In the genomic region with DNA sequence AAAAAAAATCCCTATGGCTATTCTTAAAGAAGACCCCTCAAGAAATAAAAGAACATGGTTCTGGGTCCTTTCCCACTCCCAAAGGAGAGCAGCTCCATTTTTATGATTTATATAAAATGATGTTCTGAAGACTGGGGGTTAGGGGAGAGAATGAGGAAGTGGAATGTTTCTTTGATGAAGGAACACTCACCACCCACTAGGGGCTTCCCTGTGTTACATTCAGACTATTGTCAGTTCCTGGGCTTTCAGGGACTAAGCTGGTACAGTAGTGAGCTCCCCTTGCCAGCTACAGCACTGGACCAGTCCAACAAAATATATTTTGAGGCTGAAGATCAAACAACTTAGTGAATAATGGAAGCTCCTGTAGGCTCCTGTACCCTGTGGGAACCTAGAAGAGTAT, we compare ENCODE assay signal across 13 cellular contexts.
DNase-seq lines count a peak whose midpoint lies in the region; ATAC-seq, FAIRE-seq and TF ChIP-seq lines count a peak whose summit lies in the region.
"Had no signal": no experiment of that assay in that cellular context is flagged by ENCODE, and none has a peak within 500 bp of the region (broad histone marks: within the 10 kb centered on the region; RNA-seq: fewer than 3 reads in every experiment).

No MANE protein-coding gene starts in this region.

- intact Hi-C loops in K562 (cut with micrococcal nuclease) = no loop called here

- no peak overlapping the region for H3K9ac ChIP-seq in K562 (ENCODE audit: insufficient read depth in 1 of 2, low read depth in 2 of 2, low read length in 2 of 2)
- H3K9ac ChIP-seq: BLaER1 had no signal

- BruUV-seq in K562 (replicated peaks; lab: Mats Ljungman, UMichigan) = no TSS peak

- in situ Hi-C loops in K562 (cut with MboI) = no loop called here

- H3K4me1 ChIP-seq in K562 (replicated peaks in 1 of 2; ENCODE audit: control insufficient read depth in 2 of 2, insufficient read depth in 2 of 2, low read length in 2 of 2) = no peaks in the 10 kb centered on the region
- H3K4me1 ChIP-seq: SJCRH30 had no signal

- H3K79me2 ChIP-seq in K562 (ENCODE audit: control insufficient read depth, insufficient read depth, low read length) = no peaks in the 10 kb centered on the region

- ATAC-seq in HG03521 (IDR thresholded peaks at IDR 0.05; ENCODE audit: unreplicated experiment) = peak; percentile 65
- 0 out of 3 replicates have a peak, but pooled peaks have one; percentile 42 for ATAC-seq in K562
- ATAC-seq in GM21737 (IDR thresholded peaks at IDR 0.05; ENCODE audit: unreplicated experiment) = no peak
- no peak for ATAC-seq in esophagus mucosa

- H2AFZ ChIP-seq in K562 (ENCODE audit: low read depth, low read length) = no peak overlapping the region

- no peaks in the 10 kb centered on the region for H3K9me1 ChIP-seq in K562 (ENCODE audit: control insufficient read depth, insufficient read depth, low read length)

- no peak for TF ChIP-seq POLR2A in K562 (conservative IDR thresholded peaks at IDR 0.05)

- H3K36me3 ChIP-seq in K562 (ENCODE audit: control insufficient read depth, insufficient read depth, low read length) = no peaks in the 10 kb centered on the region

- TF ChIP-seq CTCF in GM20000 (IDR thresholded peaks at IDR 0.05; ENCODE audit: extremely low read depth, missing control alignments) = peak; percentile 10
- no peak for TF ChIP-seq CTCF in K562 (IDR thresholded peaks at IDR 0.05 in 2 of 3, conservative IDR thresholded peaks at IDR 0.05 in 1 of 3; ENCODE audit: insufficient read depth in 2 of 3, low read depth in 1 of 3, low read length in 3 of 3)

- no peak overlapping the region for H3K4me3 ChIP-seq in K562
- H3K4me3 ChIP-seq: BLaER1, SJCRH30 had no signal

- no peak for TF ChIP-seq RAD21 in K562 (CRISPR knock-in tag; conservative IDR thresholded peaks at IDR 0.05 in 1 of 2, IDR thresholded peaks at IDR 0.05 in 1 of 2)

- no peak overlapping the region for H3K27ac ChIP-seq in K562 (ENCODE audit: extremely low read depth, low read depth, low read length)
- H3K27ac ChIP-seq: SJCRH30 had no signal

- POLR2A ChIA-PET in K562 (lab: Yijun Ruan, JAX) = interaction anchor here (1.2 kb wide), 1 partner anchor 12 kb away, joined by 4 read pairs; no protein-coding TSS in a partner anchor

- no peak for TF ChIP-seq EP300 in K562 (IDR thresholded peaks at IDR 0.05; ENCODE audit: low read length)

- FAIRE-seq in K562 (lab: Jason Lieb, UNC) = no peak
- FAIRE-seq: GM18507 had no signal

- no peaks in the 10 kb centered on the region for H3K9me3 ChIP-seq in K562 (replicated peaks; ENCODE audit: control insufficient read depth, insufficient read depth, low read depth, low read length)
- H3K9me3 ChIP-seq: SJCRH30 had no signal

- CTCF ChIA-PET in K562 (lab: Yijun Ruan, JAX; ENCODE audit: low intra/inter-chr PET ratio) = no interaction called here

- H3K4me2 ChIP-seq in K562 (ENCODE audit: insufficient read depth, low read length) = no peak overlapping the region
- H3K4me2 ChIP-seq: BLaER1 had no signal

- no peaks in the 10 kb centered on the region for H4K20me1 ChIP-seq in K562 (replicated peaks; ENCODE audit: control insufficient read depth, insufficient read depth, low read length)
- H4K20me1 ChIP-seq: BLaER1 had no signal

- no peaks in the 10 kb centered on the region for H3K27me3 ChIP-seq in K562 (ENCODE audit: control insufficient read depth in 2 of 2, insufficient read depth in 2 of 2, low read length in 2 of 2)
- H3K27me3 ChIP-seq: BLaER1, SJCRH30 had no signal

- DNase-seq in CD1c-positive myeloid dendritic cell (ENCODE audit: extremely low spot score) (peak; percentile 27), GM20000 (ENCODE audit: low spot score) (peak; percentile 40), K562 (ENCODE audit: extremely low read depth in 1 of 4, low spot score in 3 of 4) (no peak), retina (no peak), GDM1 (lab: John Stamatoyannopoulos, UW) (no peak)
- DNase-seq: NCI-H1105, SJCRH30, substantia nigra had no signal

TF ChIP-seq in K562, 482 proteins besides CTCF, POLR2A, EP300 and RAD21:
- TF ChIP-seq EWSR1 (IDR thresholded peaks at IDR 0.05; ENCODE audit: borderline replicate concordance, low read depth, partially characterized antibody) (no peak), SPI1 (IDR thresholded peaks at IDR 0.05; ENCODE audit: borderline replicate concordance, low read depth, low read length) (peak; percentile 89)

Comparison
In these comparisons a context has a peak if more than half of its experiments do, and no peak if none do; other contexts are left out.
1. DNase-seq: peak in CD1c-positive myeloid dendritic cell (single experiment) and GM20000 (single experiment); none in K562 (0 of 4), retina (single experiment) and GDM1 (single experiment).
2. ATAC-seq: peak in HG03521 (single experiment) and K562 (single experiment); none in GM21737 (single experiment) and esophagus mucosa (single experiment).